In the genomic region with DNA sequence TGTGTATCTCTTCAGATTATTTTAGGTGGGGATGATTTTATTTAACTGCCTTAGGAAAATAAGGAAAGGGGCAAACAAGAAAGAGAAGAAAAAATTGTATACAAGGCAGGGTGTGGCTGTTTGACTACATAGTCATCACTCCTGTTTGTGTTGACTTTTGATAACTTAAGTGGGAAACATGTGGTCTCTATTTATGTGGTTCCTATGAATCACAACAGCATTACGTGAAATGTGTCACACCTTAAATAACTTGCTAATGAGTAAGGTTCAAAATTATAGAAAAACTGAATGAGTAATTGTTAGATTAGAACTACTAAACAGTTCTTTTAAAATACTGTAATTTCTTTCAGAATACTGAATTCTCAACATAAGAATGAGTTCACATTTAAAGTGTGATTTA, we compare ENCODE assay signal across 11 cellular contexts.
A peak's percentile ranks its signal among the peaks of the same experiment; 100 is the strongest.
DNase-seq lines count a peak whose midpoint lies in the region; ATAC-seq lines count a peak whose summit lies in the region.
"Had no signal": no experiment of that assay in that cellular context is flagged by ENCODE, and none has a peak within 500 bp of the region (broad histone marks: within the 10 kb centered on the region; RNA-seq: fewer than 3 reads in every experiment).

No MANE protein-coding gene starts in this region.

- DNase-seq in Caki2 (ENCODE audit: low read depth), result peak; percentile 15
- peak; percentile 81 for DNase-seq in NCI-H460 (ENCODE audit: extremely low read depth, low read depth)
- DNase-seq in dedifferentiated amniotic fluid mesenchymal stem cell (ENCODE audit: extremely low spot score), result peak; percentile 41
- DNase-seq in non-pigmented ciliary epithelial cell (ENCODE audit: low read depth), result peak; percentile 53
- DNase-seq in D341Med (ENCODE audit: low spot score), result no peak
- DNase-seq in activated CD4-positive, alpha-beta T cell treated with anti-CD3 and anti-CD28 coated beads, Interleukin-2, amount 50 U/mL, for 1 hour, result no peak
- DNase-seq in NCI-H82 treated with DMSO at 0.1 percent for 48 hours (lab: John Stamatoyannopoulos, UW; ENCODE audit: unreplicated experiment), result no peak
- DNase-seq: activated CD4-positive, alpha-beta T cell treated with anti-CD3 and anti-CD28 coated beads for 4 hours; GF-D8; NCI-H446 treated with DMSO at 0.1 percent for 48 hours had no signal

- no peak for ATAC-seq in HG03108 (IDR thresholded peaks at IDR 0.05; ENCODE audit: unreplicated experiment)

- in situ Hi-C loops in Caki2 (cut with HindIII; ENCODE audit: low pct_unique_long_range_greater_than_20kb, low sequenced_read_pairs), result no loop called here

Comparison
In these comparisons a context has a peak if more than half of its experiments do, and no peak if none do; other contexts are left out.
1. DNase-seq: peak in Caki2 (single experiment), NCI-H460 (single experiment), dedifferentiated amniotic fluid mesenchymal stem cell (single experiment) and non-pigmented ciliary epithelial cell (single experiment); none in D341Med (single experiment), activated CD4-positive, alpha-beta T cell treated with anti-CD3 and anti-CD28 coated beads, Interleukin-2, amount 50 U/mL, for 1 hour (single experiment) and NCI-H82 treated with DMSO at 0.1 percent for 48 hours (single experiment).